ENCODE assay signal across 28 cellular contexts in the genomic region with DNA sequence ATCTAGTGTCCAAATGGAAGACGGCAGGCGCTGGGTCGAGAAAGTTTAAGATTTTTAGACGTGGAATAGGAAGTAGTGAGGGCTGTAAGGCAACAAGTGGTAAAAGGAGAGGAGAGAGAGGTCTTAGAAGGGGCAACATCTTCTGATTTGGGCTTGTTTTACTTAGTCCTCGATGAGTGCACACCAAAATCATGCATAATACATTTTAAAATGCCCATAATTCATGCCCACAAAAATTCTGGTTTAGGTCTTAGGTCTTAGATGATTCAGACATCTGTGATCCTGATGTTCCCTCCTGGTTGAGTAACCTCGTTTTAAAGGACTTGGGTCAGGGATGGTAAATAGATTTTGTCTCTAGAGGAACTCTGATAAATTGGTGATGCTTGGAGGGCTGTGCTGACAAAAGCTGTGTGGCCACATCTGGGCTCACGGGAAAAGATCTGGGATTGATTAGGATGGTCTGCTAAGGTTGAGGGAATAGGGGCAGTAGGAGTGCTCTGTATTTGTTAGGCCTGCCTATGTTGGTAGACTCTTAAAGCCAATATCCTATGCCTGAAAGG.
DNase-seq lines count a peak whose midpoint lies in the region; ATAC-seq, FAIRE-seq and TF ChIP-seq lines count a peak whose summit lies in the region.
"Had no signal": no experiment of that assay in that cellular context is flagged by ENCODE, and none has a peak within 500 bp of the region (broad histone marks: within the 10 kb centered on the region; RNA-seq: fewer than 3 reads in every experiment).

No MANE protein-coding gene starts in this region.

- peak overlapping the region; percentile 34 for H3K9ac ChIP-seq in astrocyte (ENCODE audit: low read length)

- H3K9me3 Mint-ChIP-seq in astrocyte (ENCODE audit: unreplicated experiment) (peaks cover 9% of the 10 kb centered on the region), endothelial cell (ENCODE audit: unreplicated experiment) (no peaks in the 10 kb centered on the region)

- H3K4me1 ChIP-seq in astrocyte (ENCODE audit: insufficient read depth, low read length), result peaks cover 54% of the 10 kb centered on the region
- H3K4me1 ChIP-seq: adrenal gland, HAP-1 had no signal

- ATAC-seq in GM18870 (IDR thresholded peaks at IDR 0.05; ENCODE audit: unreplicated experiment), result no peak
- ATAC-seq: activated CD8-positive, alpha-beta T cell treated with anti-CD3 and anti-CD28 coated beads, Interleukin-2, amount 10 ng/mL, durations not matched to agents 7 days and 5 days; T-cell had no signal

- DNase-seq in BJ (ENCODE audit: low read depth) (peak; percentile 45), HCEC 1CT (peak; percentile 93), astrocyte (ENCODE audit: low read depth) (peak; percentile 50), kidney tubule cell (ENCODE audit: low spot score) (peak; percentile 27), endothelial cell (ENCODE audit: low spot score) (no peak), NCI-H748 treated with DMSO at 0.1 percent for 48 hours (lab: John Stamatoyannopoulos, UW) (no peak), retina (no peak)
- DNase-seq: activated CD4-positive, alpha-beta T cell treated with anti-CD3 and anti-CD28 coated beads for 1 hour; activated CD8-positive, alpha-beta T cell treated with anti-CD3 and anti-CD28 coated beads, Interleukin-2, amount 10 ng/mL, durations not matched to agents 7 days and 5 days; activated gamma-delta T cell treated with Interleukin-2 at 50 U/mL for 16 hours; adrenal gland; DMS79; islet precursor cell; Karpas-422; NCI-H1092 treated with DMSO at 0.1 percent for 48 hours; NCI-H2029; NCI-H2227 treated with DMSO at 0.1 percent for 48 hours; NCI-H82; OCI-M1; SHP77; stimulated activated CD4-positive, alpha-beta T cell treated with anti-CD3 and anti-CD28 coated beads, Interleukin-4, amount 100 ng/mL, for 1 hour; stimulated activated naive CD4-positive, alpha-beta T cell; T-cell; tibial artery had no signal

- no peaks in the 10 kb centered on the region for H4K20me1 ChIP-seq in astrocyte (ENCODE audit: insufficient read depth, low read length)

- peaks cover 40% of the 10 kb centered on the region for H3K4me1 Mint-ChIP-seq in astrocyte (ENCODE audit: low read depth, unreplicated experiment)
- peaks cover 2% of the 10 kb centered on the region for H3K4me1 Mint-ChIP-seq in endothelial cell (ENCODE audit: unreplicated experiment)
- H3K4me1 Mint-ChIP-seq: T-cell had no signal

- no peaks in the 10 kb centered on the region for H3K79me2 ChIP-seq in astrocyte (ENCODE audit: insufficient read depth, low read length)

- TF ChIP-seq CTCF in BJ (IDR thresholded peaks at IDR 0.05; ENCODE audit: insufficient read depth, low read depth, low read length), result no peak
- TF ChIP-seq CTCF in astrocyte (IDR thresholded peaks at IDR 0.05; ENCODE audit: insufficient read depth, low read depth, low read length), result no peak
- no peak for TF ChIP-seq CTCF in endothelial cell (IDR thresholded peaks at IDR 0.05; ENCODE audit: unreplicated experiment)

- peak overlapping the region; percentile 7 for H2AFZ ChIP-seq in astrocyte (ENCODE audit: low read depth, low read length)

- H3K36me3 Mint-ChIP-seq in astrocyte (ENCODE audit: low read depth, unreplicated experiment), result peaks cover 7% of the 10 kb centered on the region
- H3K36me3 Mint-ChIP-seq in endothelial cell (ENCODE audit: low read depth, unreplicated experiment), result no peaks in the 10 kb centered on the region
- H3K36me3 Mint-ChIP-seq: T-cell had no signal

- CTCF ChIA-PET in BJ (lab: Yijun Ruan, JAX), result interaction anchor here (0.9 to 1.9 kb wide), 2 partner anchors 11 to 17 kb away, joined by 3 to 9 read pairs; no protein-coding TSS in a partner anchor

- H3K27ac Mint-ChIP-seq in astrocyte (ENCODE audit: unreplicated experiment) (peak overlapping the region; percentile 86), endothelial cell (ENCODE audit: unreplicated experiment) (no peak overlapping the region)
- H3K27ac Mint-ChIP-seq: activated CD8-positive, alpha-beta T cell treated with anti-CD3 and anti-CD28 coated beads, Interleukin-2, amount 10 ng/mL, durations not matched to agents 7 days and 5 days; T-cell had no signal

- H3K9me3 ChIP-seq in astrocyte (ENCODE audit: insufficient read depth, low read depth, low read length), result peaks cover 3% of the 10 kb centered on the region
- H3K9me3 ChIP-seq: adrenal gland, HAP-1, tibial artery had no signal

- no peak overlapping the region for H3K4me2 ChIP-seq in astrocyte (ENCODE audit: low read length)

- H3K36me3 ChIP-seq in BJ (ENCODE audit: control insufficient read depth, insufficient read depth, low read length) (no peaks in the 10 kb centered on the region), astrocyte (ENCODE audit: insufficient read depth, low read length) (no peaks in the 10 kb centered on the region)
- H3K36me3 ChIP-seq: adrenal gland, cardiac muscle cell, HAP-1, tibial artery had no signal

- no peak overlapping the region for H3K4me3 ChIP-seq in BJ (ENCODE audit: low read depth, low read length)
- H3K4me3 ChIP-seq in astrocyte (ENCODE audit: insufficient read depth, low read depth, low read length), result no peak overlapping the region
- H3K4me3 ChIP-seq: adrenal gland, cardiac muscle cell, HAP-1, tibial artery had no signal

- H3K27me3 Mint-ChIP-seq in astrocyte (ENCODE audit: low read depth, unreplicated experiment) (no peaks in the 10 kb centered on the region), endothelial cell (ENCODE audit: unreplicated experiment) (peaks cover 2% of the 10 kb centered on the region)

- no peaks in the 10 kb centered on the region for H3K27me3 ChIP-seq in BJ (ENCODE audit: control insufficient read depth, insufficient read depth, low read length)
- H3K27me3 ChIP-seq in astrocyte (ENCODE audit: insufficient read depth, low read length), result no peaks in the 10 kb centered on the region
- H3K27me3 ChIP-seq: adrenal gland, cardiac muscle cell, tibial artery had no signal

- H3K4me3 Mint-ChIP-seq in astrocyte (ENCODE audit: unreplicated experiment), result no peak overlapping the region
- H3K4me3 Mint-ChIP-seq in endothelial cell (ENCODE audit: unreplicated experiment), result no peak overlapping the region
- H3K4me3 Mint-ChIP-seq: activated CD8-positive, alpha-beta T cell treated with anti-CD3 and anti-CD28 coated beads, Interleukin-2, amount 10 ng/mL, durations not matched to agents 7 days and 5 days; T-cell had no signal

- POLR2A ChIA-PET in BJ (lab: Charles Lee), result no interaction called here

- H3K27ac ChIP-seq in astrocyte (ENCODE audit: low read depth, low read length), result peak overlapping the region; percentile 93
- H3K27ac ChIP-seq: adrenal gland, cardiac muscle cell, tibial artery had no signal

- FAIRE-seq in astrocyte (lab: Jason Lieb, UNC), result peak; percentile 54
- FAIRE-seq: frontal cortex had no signal

Comparison
In these comparisons a context has a peak if more than half of its experiments do, and no peak if none do; other contexts are left out.
1. DNase-seq: peak in BJ (single experiment), HCEC 1CT (single experiment), astrocyte (single experiment) and kidney tubule cell (single experiment); none in endothelial cell (single experiment), NCI-H748 treated with DMSO at 0.1 percent for 48 hours (single experiment) and retina (single experiment).